Comparison of ENCODE assay signal across 8 cellular contexts in the genomic region with DNA sequence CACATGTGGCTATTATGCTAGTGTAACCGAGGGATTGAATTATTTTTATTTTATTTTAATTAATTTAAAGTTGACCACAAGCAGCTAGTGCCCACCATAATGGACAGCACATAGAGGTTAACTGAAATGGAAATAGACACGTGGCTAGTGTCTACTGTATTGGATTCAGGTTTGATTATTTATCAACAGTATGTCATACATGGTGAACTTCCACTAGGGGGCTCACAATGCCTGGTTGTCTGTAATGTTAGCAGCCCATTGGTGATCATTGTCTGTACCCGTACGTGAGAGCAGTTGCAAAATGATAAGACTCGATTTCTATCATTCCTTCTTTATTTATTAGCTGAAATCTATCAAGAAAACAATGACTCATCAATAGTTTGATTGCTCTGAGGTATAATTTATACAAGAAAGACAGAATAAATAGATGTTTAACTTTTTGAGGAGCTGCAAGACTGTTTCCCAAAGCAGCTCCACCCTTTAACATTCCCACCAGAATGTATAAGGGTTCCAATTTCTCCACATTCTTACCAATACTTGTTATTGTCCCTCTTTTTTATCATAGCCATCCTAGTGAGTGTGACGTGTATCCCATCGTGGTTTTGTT.
DNase-seq lines count a peak whose midpoint lies in the region; ATAC-seq and TF ChIP-seq lines count a peak whose summit lies in the region.

No MANE protein-coding gene starts in this region.

- DNase-seq in Calu3 (peak; percentile 58), NCI-H526 (lab: John Stamatoyannopoulos, UW) (peak; percentile 38 to 80), esophagus muscularis mucosa (ENCODE audit: extremely low spot score) (peak; percentile 34), upper lobe of left lung (no peak)
- DNase-seq in activated CD4-positive, alpha-beta T cell treated with anti-CD3 and anti-CD28 coated beads, Interleukin-2, amount 10 ng/mL, durations not matched to agents 7 days and 5 days, result peak; percentile 74
- peak in 9 of 10 donors; percentile 8 to 76 (median 39) for DNase-seq in naive thymus-derived CD8-positive, alpha-beta T cell

- peaks cover 44% of the 10 kb centered on the region for H3K27me3 Mint-ChIP-seq in Calu3 (ENCODE audit: unreplicated experiment)
- peaks cover 18% of the 10 kb centered on the region for H3K27me3 Mint-ChIP-seq in activated CD4-positive, alpha-beta T cell treated with anti-CD3 and anti-CD28 coated beads, Interleukin-2, amount 10 ng/mL, durations not matched to agents 7 days and 5 days
- peaks cover 0 to 7% (median 2%) of the 10 kb centered on the region in 5 donors for H3K27me3 Mint-ChIP-seq in naive thymus-derived CD8-positive, alpha-beta T cell

- H3K36me3 ChIP-seq in esophagus muscularis mucosa (no peaks in the 10 kb centered on the region), upper lobe of left lung (no peaks in the 10 kb centered on the region)

- ATAC-seq in GM19324 (IDR thresholded peaks at IDR 0.05; ENCODE audit: low FRiP score, unreplicated experiment) (peak; percentile 60), HG03439 (IDR thresholded peaks at IDR 0.05; ENCODE audit: unreplicated experiment) (peak; percentile 96), upper lobe of left lung (ENCODE audit: low FRiP score in 2 of 2) (peak; percentile 80 to 91)
- ATAC-seq in naive thymus-derived CD8-positive, alpha-beta T cell, result peak; percentile 99

- WGBS in esophagus muscularis mucosa, result 16% methylated on average over 7 of the region's 7 CpGs
- WGBS in upper lobe of left lung, 2 donors, result 14 to 15% methylated on average over 7 of the region's 7 CpGs

- POLR2A ChIA-PET in activated CD4-positive, alpha-beta T cell treated with anti-CD3 and anti-CD28 coated beads, Interleukin-2, amount 10 ng/mL, durations not matched to agents 7 days and 5 days (lab: Charles Lee), result no interaction called here
- POLR2A ChIA-PET in naive thymus-derived CD8-positive, alpha-beta T cell (lab: Charles Lee), result no interaction called here

- H3K9me3 Mint-ChIP-seq in Calu3 (ENCODE audit: low read depth, unreplicated experiment), result no peaks in the 10 kb centered on the region
- H3K9me3 Mint-ChIP-seq in activated CD4-positive, alpha-beta T cell treated with anti-CD3 and anti-CD28 coated beads, Interleukin-2, amount 10 ng/mL, durations not matched to agents 7 days and 5 days, result no peaks in the 10 kb centered on the region
- H3K9me3 Mint-ChIP-seq in naive thymus-derived CD8-positive, alpha-beta T cell, result no peaks in the 10 kb centered on the region

- H3K27me3 ChIP-seq in esophagus muscularis mucosa (peaks cover 0 to 5% (median 0%) of the 10 kb centered on the region in 4 donors), upper lobe of left lung (no peaks in the 10 kb centered on the region)

- TF ChIP-seq CTCF in Calu3 (IDR thresholded peaks at IDR 0.05; ENCODE audit: unreplicated experiment), result peak; percentile 69
- TF ChIP-seq CTCF in esophagus muscularis mucosa (IDR thresholded peaks at IDR 0.05), result peak; percentile 63 to 76 (median 64)
- TF ChIP-seq CTCF in upper lobe of left lung (IDR thresholded peaks at IDR 0.05), result peak; percentile 43 to 81 (median 63)

- H3K9me3 ChIP-seq in esophagus muscularis mucosa, result no peaks in the 10 kb centered on the region
- H3K9me3 ChIP-seq in upper lobe of left lung, result no peaks in the 10 kb centered on the region

- H3K36me3 Mint-ChIP-seq in Calu3 (ENCODE audit: insufficient read depth, unreplicated experiment), result no peaks in the 10 kb centered on the region
- no peaks in the 10 kb centered on the region for H3K36me3 Mint-ChIP-seq in activated CD4-positive, alpha-beta T cell treated with anti-CD3 and anti-CD28 coated beads, Interleukin-2, amount 10 ng/mL, durations not matched to agents 7 days and 5 days (ENCODE audit: low read depth)
- H3K36me3 Mint-ChIP-seq in naive thymus-derived CD8-positive, alpha-beta T cell, result no peaks in the 10 kb centered on the region

- no TSS peak for BruUV-seq in Calu3 (replicated peaks; lab: Mats Ljungman, UMichigan)

- H3K27ac ChIP-seq in esophagus muscularis mucosa (replicated peaks in 1 of 4), result no peak overlapping the region
- H3K27ac ChIP-seq in upper lobe of left lung, result no peak overlapping the region

- no peak overlapping the region for H3K27ac Mint-ChIP-seq in Calu3 (ENCODE audit: unreplicated experiment)
- no peak overlapping the region for H3K27ac Mint-ChIP-seq in activated CD4-positive, alpha-beta T cell treated with anti-CD3 and anti-CD28 coated beads, Interleukin-2, amount 10 ng/mL, durations not matched to agents 7 days and 5 days
- peak overlapping the region in 1 of 10 donors; percentile 18 for H3K27ac Mint-ChIP-seq in naive thymus-derived CD8-positive, alpha-beta T cell

- no peak overlapping the region for H3K4me3 ChIP-seq in esophagus muscularis mucosa
- no peak overlapping the region for H3K4me3 ChIP-seq in upper lobe of left lung

- intact Hi-C loops in Calu3 (cut with micrococcal nuclease; ENCODE audit: unreplicated experiment) (loop anchor here (10.0 kb wide), 1 partner anchor 526 kb away; no protein-coding TSS in a partner anchor), esophagus muscularis mucosa (cut with DNase I) (loop anchor here (10.0 kb wide), 2 partner anchors 86 to 506 kb away; a partner anchor contains a TSS)

- TF ChIP-seq EP300 in esophagus muscularis mucosa (IDR thresholded peaks at IDR 0.05), result no peak
- TF ChIP-seq EP300 in upper lobe of left lung (IDR thresholded peaks at IDR 0.05), result no peak

- CTCF ChIA-PET in Calu3 (lab: Charles Lee), result no interaction called here
- CTCF ChIA-PET in activated CD4-positive, alpha-beta T cell treated with anti-CD3 and anti-CD28 coated beads, Interleukin-2, amount 10 ng/mL, durations not matched to agents 7 days and 5 days (lab: Charles Lee), result interaction anchor here (0.5 to 0.9 kb wide), 5 partner anchors 16 to 670 kb away, joined by 3 to 6 read pairs (median 3); a partner anchor contains a TSS

- H3K4me1 Mint-ChIP-seq in Calu3 (ENCODE audit: low read depth, unreplicated experiment), result no peaks in the 10 kb centered on the region
- no peaks in the 10 kb centered on the region for H3K4me1 Mint-ChIP-seq in activated CD4-positive, alpha-beta T cell treated with anti-CD3 and anti-CD28 coated beads, Interleukin-2, amount 10 ng/mL, durations not matched to agents 7 days and 5 days
- H3K4me1 Mint-ChIP-seq in naive thymus-derived CD8-positive, alpha-beta T cell, result peaks cover 0 to 7% (median 2%) of the 10 kb centered on the region in 4 donors

- H3K4me1 ChIP-seq in esophagus muscularis mucosa (no peaks in the 10 kb centered on the region), upper lobe of left lung (no peaks in the 10 kb centered on the region)

- TF ChIP-seq POLR2A in esophagus muscularis mucosa (IDR thresholded peaks at IDR 0.05; ENCODE audit: low read depth) (no peak), upper lobe of left lung (IDR thresholded peaks at IDR 0.05) (no peak)

- H3K4me3 Mint-ChIP-seq in Calu3 (ENCODE audit: low read depth, unreplicated experiment), result no peak overlapping the region
- no peak overlapping the region for H3K4me3 Mint-ChIP-seq in activated CD4-positive, alpha-beta T cell treated with anti-CD3 and anti-CD28 coated beads, Interleukin-2, amount 10 ng/mL, durations not matched to agents 7 days and 5 days
- no peak overlapping the region for H3K4me3 Mint-ChIP-seq in naive thymus-derived CD8-positive, alpha-beta T cell

Comparison
In these comparisons a context has a peak if more than half of its experiments do, and no peak if none do; other contexts are left out.
1. DNase-seq: peak in Calu3 (single experiment), NCI-H526 (2 of 2), activated CD4-positive, alpha-beta T cell treated with anti-CD3 and anti-CD28 coated beads, Interleukin-2, amount 10 ng/mL, durations not matched to agents 7 days and 5 days (single experiment), esophagus muscularis mucosa (single experiment) and naive thymus-derived CD8-positive, alpha-beta T cell (9 of 10); none in upper lobe of left lung (0 of 2).
2. Peak in every context shown above with its lines, with median percentiles within 50 percentile points of each other: CTCF ChIP-seq and ATAC-seq.